In the genomic region with DNA sequence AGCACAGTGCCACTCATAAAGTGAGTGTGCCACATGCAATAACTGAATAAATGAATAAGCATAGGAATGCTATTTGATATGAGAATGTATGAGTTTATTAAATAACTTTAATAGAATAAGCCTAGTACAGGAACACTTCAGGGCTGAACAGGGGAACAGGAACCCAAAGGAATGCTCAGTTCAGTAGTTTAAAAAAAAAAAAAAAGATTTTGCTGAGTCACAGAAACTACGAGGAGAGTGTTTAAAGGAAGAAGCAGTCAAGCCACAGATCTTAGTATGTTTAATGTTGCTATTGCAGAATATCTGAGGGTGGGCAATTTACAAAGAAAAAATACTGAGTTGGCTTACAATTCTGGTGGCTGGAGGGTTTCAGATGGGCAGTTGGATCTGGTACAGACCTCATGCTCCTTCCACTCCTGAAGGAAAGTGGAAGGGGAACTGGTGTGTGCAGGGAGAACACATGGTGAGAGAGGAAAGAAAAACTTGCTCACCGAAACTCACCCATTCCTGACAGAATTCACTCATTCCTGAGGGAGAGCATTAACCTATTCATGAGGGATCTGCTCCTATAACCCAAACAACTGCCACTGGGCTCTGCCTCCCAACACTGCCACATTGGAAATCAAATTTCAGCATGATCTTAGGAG, we compare ENCODE assay signal across 12 cellular contexts.
DNase-seq lines count a peak whose midpoint lies in the region; ATAC-seq and TF ChIP-seq lines count a peak whose summit lies in the region.
"Had no signal": no experiment of that assay in that cellular context is flagged by ENCODE, and none has a peak within 500 bp of the region (broad histone marks: within the 10 kb centered on the region; RNA-seq: fewer than 3 reads in every experiment).

No MANE protein-coding gene starts in this region.

- TF ChIP-seq CTCF in epithelial cell of proximal tubule (conservative IDR thresholded peaks at IDR 0.05; ENCODE audit: low read depth, low read length) (no peak), progenitor cell of endocrine pancreas (IDR thresholded peaks at IDR 0.05; ENCODE audit: unreplicated experiment) (no peak), ascending aorta (IDR thresholded peaks at IDR 0.05) (no peak)

- intact Hi-C loops in ascending aorta (cut with DNase I) = no loop called here

- peaks cover 3% of the 10 kb centered on the region for H3K4me1 Mint-ChIP-seq in progenitor cell of endocrine pancreas (ENCODE audit: low read depth)
- H3K4me1 Mint-ChIP-seq: activated naive CD8-positive, alpha-beta T cell treated with anti-CD3 and anti-CD28 coated beads, Interleukin-2, amount 10 ng/mL, durations not matched to agents 7 days and 5 days had no signal

- no peak overlapping the region for H3K4me3 ChIP-seq in epithelial cell of proximal tubule (ENCODE audit: low read depth, low read length)
- H3K4me3 ChIP-seq in ascending aorta = no peak overlapping the region

- H3K36me3 Mint-ChIP-seq in progenitor cell of endocrine pancreas (ENCODE audit: insufficient read depth) = no peaks in the 10 kb centered on the region
- H3K36me3 Mint-ChIP-seq: activated naive CD8-positive, alpha-beta T cell treated with anti-CD3 and anti-CD28 coated beads, Interleukin-2, amount 10 ng/mL, durations not matched to agents 7 days and 5 days; natural killer cell treated with Interleukin-12 subunit alpha and Interleukin-12 subunit beta and Interleukin-15 and Interleukin-18, amount 100 ng/mL, for 72 hours had no signal

- H3K4me3 Mint-ChIP-seq in progenitor cell of endocrine pancreas (ENCODE audit: low read depth) = no peak overlapping the region
- H3K4me3 Mint-ChIP-seq: activated naive CD8-positive, alpha-beta T cell treated with anti-CD3 and anti-CD28 coated beads, Interleukin-2, amount 10 ng/mL, durations not matched to agents 7 days and 5 days; natural killer cell treated with Interleukin-12 subunit alpha and Interleukin-12 subunit beta and Interleukin-15 and Interleukin-18, amount 100 ng/mL, for 72 hours had no signal

- H3K27me3 Mint-ChIP-seq in progenitor cell of endocrine pancreas = no peaks in the 10 kb centered on the region
- H3K27me3 Mint-ChIP-seq: activated naive CD8-positive, alpha-beta T cell treated with anti-CD3 and anti-CD28 coated beads, Interleukin-2, amount 10 ng/mL, durations not matched to agents 7 days and 5 days; natural killer cell treated with Interleukin-12 subunit alpha and Interleukin-12 subunit beta and Interleukin-15 and Interleukin-18, amount 100 ng/mL, for 72 hours had no signal

- DNase-seq in HT1080 (ENCODE audit: low read depth) (peak; percentile 59), RKO (ENCODE audit: low spot score) (peak; percentile 23), epithelial cell of proximal tubule (ENCODE audit: low read depth) (peak; percentile 29), progenitor cell of endocrine pancreas (ENCODE audit: low spot score, unreplicated experiment) (no peak), HUDEP-2 (lab: John Stamatoyannopoulos, UW; ENCODE audit: unreplicated experiment in 76 of 76) (no peak), ascending aorta (ENCODE audit: low spot score in 2 of 2) (no peak), SHP77 treated with DMSO at 0.1 percent for 48 hours (lab: John Stamatoyannopoulos, UW) (no peak)
- DNase-seq: activated naive CD8-positive, alpha-beta T cell treated with anti-CD3 and anti-CD28 coated beads, Interleukin-2, amount 10 ng/mL, durations not matched to agents 7 days and 5 days; NCI-H446; stimulated activated naive CD4-positive, alpha-beta T cell treated with Interleukin-2 at 50 U/mL for 16 hours had no signal

- peaks cover 2% of the 10 kb centered on the region for H3K9me3 Mint-ChIP-seq in progenitor cell of endocrine pancreas (ENCODE audit: low read depth)
- H3K9me3 Mint-ChIP-seq: activated naive CD8-positive, alpha-beta T cell treated with anti-CD3 and anti-CD28 coated beads, Interleukin-2, amount 10 ng/mL, durations not matched to agents 7 days and 5 days had no signal

- no peak for ATAC-seq in GM21360 (IDR thresholded peaks at IDR 0.05; ENCODE audit: unreplicated experiment)
- ATAC-seq: natural killer cell treated with Interleukin-12 subunit alpha and Interleukin-12 subunit beta and Interleukin-15 and Interleukin-18, amount 100 ng/mL, for 72 hours had no signal

- H3K27ac ChIP-seq in ascending aorta = no peak overlapping the region

- H3K27me3 ChIP-seq in ascending aorta = no peaks in the 10 kb centered on the region

- no peaks in the 10 kb centered on the region for H3K4me1 ChIP-seq in ascending aorta

- H3K27ac Mint-ChIP-seq in progenitor cell of endocrine pancreas = peak overlapping the region; percentile 69
- H3K27ac Mint-ChIP-seq: activated naive CD8-positive, alpha-beta T cell treated with anti-CD3 and anti-CD28 coated beads, Interleukin-2, amount 10 ng/mL, durations not matched to agents 7 days and 5 days; natural killer cell treated with Interleukin-12 subunit alpha and Interleukin-12 subunit beta and Interleukin-15 and Interleukin-18, amount 100 ng/mL, for 72 hours had no signal

- no peaks in the 10 kb centered on the region for H3K36me3 ChIP-seq in ascending aorta

- no peaks in the 10 kb centered on the region for H3K9me3 ChIP-seq in ascending aorta

Comparison
In these comparisons a context has a peak if more than half of its experiments do, and no peak if none do; other contexts are left out.
1. DNase-seq: peak in HT1080 (single experiment), RKO (single experiment) and epithelial cell of proximal tubule (single experiment); none in progenitor cell of endocrine pancreas (single experiment), HUDEP-2 (0 of 76), ascending aorta (0 of 2) and SHP77 treated with DMSO at 0.1 percent for 48 hours (single experiment).